ENCODE assay signal across 28 cellular contexts in genomic region chr5:134792287-134792686, GRCh38.
"Had no signal": no experiment of that assay in that cellular context is flagged by ENCODE, and none has a peak within 500 bp of the region (broad histone marks: within the 10 kb centered on the region; RNA-seq: fewer than 3 reads in every experiment).

No MANE protein-coding gene starts in this region.

- H3K9me3 ChIP-seq: gastrocnemius medialis, lower lobe of right lung, mucosa of descending colon, prostate gland, right atrium auricular region, testis, tibial artery had no signal

- H3K4me1 Mint-ChIP-seq: endodermal cell, naive B cell, neural progenitor cell had no signal

- H3K4me1 ChIP-seq: gastrocnemius medialis, lower lobe of right lung, neural progenitor cell, prostate gland, right atrium auricular region, testis, tibial artery had no signal

- H3K27ac Mint-ChIP-seq: natural killer cell treated with Interleukin-12 subunit alpha and Interleukin-12 subunit beta and Interleukin-15 and Interleukin-18, amount 100 ng/mL, for 72 hours; neural progenitor cell; type B pancreatic cell had no signal

- H3K4me3 Mint-ChIP-seq: endodermal cell; mesothelial cell of epicardium; naive B cell; natural killer cell treated with Interleukin-12 subunit alpha and Interleukin-12 subunit beta and Interleukin-15 and Interleukin-18, amount 100 ng/mL, for 72 hours; neural progenitor cell; type B pancreatic cell had no signal

- DNase-seq: dorsolateral prefrontal cortex; effector CD4-positive, alpha-beta T cell; endodermal cell; foreskin fibroblast; gastrocnemius medialis; head of caudate nucleus; left ventricle myocardium superior; lower lobe of right lung; mucosa of descending colon; naive B cell; stimulated activated CD4-positive, alpha-beta T cell treated with anti-CD3 and anti-CD28 coated beads, Interleukin-12 subunit alpha, Interleukin-12 subunit beta, amount 100 ng/mL, for 4 hours; stimulated activated CD4-positive, alpha-beta T cell treated with anti-CD3 and anti-CD28 coated beads, Interleukin-1b, Interleukin-23, amount 100 ng/mL, for 48 hours; stimulated activated CD4-positive, alpha-beta T cell treated with anti-CD3 and anti-CD28 coated beads, Interleukin-4, amount 100 ng/mL, for 1 hour; stimulated activated CD8-positive, alpha-beta memory T cell treated with anti-CD3 and anti-CD28 coated beads, Interleukin-4, amount 100 ng/mL, for 48 hours; stimulated activated naive CD8-positive, alpha-beta T cell treated with anti-CD3 and anti-CD28 coated beads, Interleukin-15, Interleukin-2, amounts not matched to agents 100 U/mL and 50 U/mL, for 24 hours; substantia nigra; testis; tibial artery had no signal

- H3K4me2 ChIP-seq: neural progenitor cell, smooth muscle cell had no signal

- ATAC-seq: esophagus mucosa; gastrocnemius medialis; left ventricle myocardium superior; lower lobe of right lung; mucosa of descending colon; natural killer cell treated with Interleukin-12 subunit alpha and Interleukin-12 subunit beta and Interleukin-15 and Interleukin-18, amount 100 ng/mL, for 72 hours; sciatic nerve; stimulated activated naive CD8-positive, alpha-beta T cell treated with anti-CD3 and anti-CD28 coated beads, Interleukin-15, Interleukin-2, amounts not matched to agents 100 U/mL and 50 U/mL, for 24 hours had no signal

- H3K27me3 ChIP-seq: dorsolateral prefrontal cortex, gastrocnemius medialis, neural progenitor cell, right atrium auricular region, testis, tibial artery had no signal

- H3K27me3 Mint-ChIP-seq: naive B cell; natural killer cell treated with Interleukin-12 subunit alpha and Interleukin-12 subunit beta and Interleukin-15 and Interleukin-18, amount 100 ng/mL, for 72 hours; type B pancreatic cell had no signal

- H3K4me3 ChIP-seq: dorsolateral prefrontal cortex, gastrocnemius medialis, lower lobe of right lung, mucosa of descending colon, neural progenitor cell, prostate gland, right atrium auricular region, smooth muscle cell, testis, tibial artery had no signal

- H3K9me3 Mint-ChIP-seq: endodermal cell; mesothelial cell of epicardium; naive B cell; natural killer cell treated with Interleukin-12 subunit alpha and Interleukin-12 subunit beta and Interleukin-15 and Interleukin-18, amount 100 ng/mL, for 72 hours; neural progenitor cell; type B pancreatic cell had no signal

- H3K9ac ChIP-seq: neural progenitor cell had no signal

- H3K27ac ChIP-seq: dorsolateral prefrontal cortex, epithelial cell of prostate, gastrocnemius medialis, lower lobe of right lung, neural progenitor cell, prostate gland, right atrium auricular region, testis, tibial artery had no signal

- H2AFZ ChIP-seq: neural progenitor cell had no signal
